8 cellular contexts compared by ENCODE assay signal in genomic region chr19:16828990-16829821, GRCh38. TPM values are rescaled to one million over a fixed set of nuclear protein-coding genes. Genes with fewer than 3 reads are reported as not detected.
DNase-seq lines count a peak whose midpoint lies in the region; ATAC-seq and TF ChIP-seq lines count a peak whose summit lies in the region.

Gene SIN3B (plus strand): TSS chr19:16829398. CDS start chr19:16829421, 23 bp downstream.

- intact Hi-C loops in naive thymus-derived CD4-positive, alpha-beta T cell (cut with micrococcal nuclease), result loop anchor here in 1 of 2 donors (1.0 to 5.0 kb wide), 5 partner anchors 57 to 246 kb away; partner anchors contain the start of genes HAUS8, MED26 and MYO9B

- in situ Hi-C loops in GM18951 (cut with MboI; ENCODE audit: low sequenced_read_pairs, unreplicated experiment), result no loop called here

- H3K9ac ChIP-seq in Karpas-422 (ENCODE audit: low read length), result peak within 1 kb of the TSS; percentile 95

- TF ChIP-seq CTCF in AG04449 (IDR thresholded peaks at IDR 0.05; ENCODE audit: insufficient read depth, low read length, missing control alignments), result no peak
- no peak for TF ChIP-seq CTCF in fibroblast of mammary gland (conservative IDR thresholded peaks at IDR 0.05; ENCODE audit: control insufficient read depth, insufficient read depth, low read depth, low read length)

- H3K9me3 Mint-ChIP-seq in naive thymus-derived CD4-positive, alpha-beta T cell, result peaks cover 0 to 3% (median 0%) of the 10 kb centered on the region in 11 donors
- H3K9me3 Mint-ChIP-seq in stimulated activated effector memory CD8-positive, alpha-beta T cell treated with anti-CD3 and anti-CD28 coated beads, Interleukin-12 subunit alpha, Interleukin-12 subunit beta, amount 100 ng/mL, for 72 hours, result no peaks in the 10 kb centered on the region

- peak within 1 kb of the TSS; percentile 99 for H3K4me2 ChIP-seq in Karpas-422 (ENCODE audit: low read depth, low read length, poor library complexity, severe bottlenecking)

- peaks cover 11 to 27% (median 21%) of the 10 kb centered on the region in 5 donors for H3K27me3 Mint-ChIP-seq in naive thymus-derived CD4-positive, alpha-beta T cell

- H3K79me2 ChIP-seq in Karpas-422 (ENCODE audit: low read length), result peaks cover 17% of the 10 kb centered on the region

- H3K36me3 Mint-ChIP-seq in naive thymus-derived CD4-positive, alpha-beta T cell, result peaks cover 0 to 15% (median 12%) of the 10 kb centered on the region in 5 donors
- H3K36me3 Mint-ChIP-seq in stimulated activated effector memory CD8-positive, alpha-beta T cell treated with anti-CD3 and anti-CD28 coated beads, Interleukin-12 subunit alpha, Interleukin-12 subunit beta, amount 100 ng/mL, for 72 hours, result peaks cover 38% of the 10 kb centered on the region

- peak; percentile 91 for TF ChIP-seq POLR2A in GM18951 (IDR thresholded peaks at IDR 0.05; ENCODE audit: extremely low read depth, insufficient read depth, insufficient read length)
- TF ChIP-seq POLR2A in Raji (IDR thresholded peaks at IDR 0.05; ENCODE audit: insufficient read depth, low read depth, low read length), result peak; percentile 73

- peaks cover 3% of the 10 kb centered on the region; the same call in 1 of the 2 replicates for H3K27me3 ChIP-seq in Karpas-422 (ENCODE audit: low read length)
- no peaks in the 10 kb centered on the region for H3K27me3 ChIP-seq in naive thymus-derived CD4-positive, alpha-beta T cell (ENCODE audit: control insufficient read depth in 2 of 2, insufficient read depth in 2 of 2, low read length in 2 of 2)

- peaks cover 18% of the 10 kb centered on the region; the same call in 1 of the 2 replicates for H3K36me3 ChIP-seq in Karpas-422 (ENCODE audit: insufficient read depth, low read length)
- peaks cover 0 to 34% (median 7%) of the 10 kb centered on the region in 3 experiments for H3K36me3 ChIP-seq in naive thymus-derived CD4-positive, alpha-beta T cell (ENCODE audit: control insufficient read depth in 2 of 3, insufficient read depth in 3 of 3, low read length in 3 of 3)

- H3K4me1 ChIP-seq in Karpas-422 (ENCODE audit: low read length), result peaks cover 17% of the 10 kb centered on the region
- peaks cover 8% of the 10 kb centered on the region in 2 donors for H3K4me1 ChIP-seq in naive thymus-derived CD4-positive, alpha-beta T cell (ENCODE audit: control insufficient read depth in 2 of 2, insufficient read depth in 2 of 2, low read length in 2 of 2)

- H2AFZ ChIP-seq in Karpas-422 (ENCODE audit: low read length), result peak within 1 kb of the TSS; percentile 36

- H3K27ac Mint-ChIP-seq in naive thymus-derived CD4-positive, alpha-beta T cell, result peak within 1 kb of the TSS; percentile 56 to 95 (median 89)
- H3K27ac Mint-ChIP-seq in stimulated activated effector memory CD8-positive, alpha-beta T cell treated with anti-CD3 and anti-CD28 coated beads, Interleukin-12 subunit alpha, Interleukin-12 subunit beta, amount 100 ng/mL, for 72 hours, result peak within 1 kb of the TSS; percentile 75

- H3K4me3 Mint-ChIP-seq in naive thymus-derived CD4-positive, alpha-beta T cell, result peak within 1 kb of the TSS; percentile 77 to 90 (median 86)
- peak within 1 kb of the TSS; percentile 76 for H3K4me3 Mint-ChIP-seq in stimulated activated effector memory CD8-positive, alpha-beta T cell treated with anti-CD3 and anti-CD28 coated beads, Interleukin-12 subunit alpha, Interleukin-12 subunit beta, amount 100 ng/mL, for 72 hours

- H3K9me2 ChIP-seq in Karpas-422 (replicated peaks; ENCODE audit: insufficient read depth, low read length), result no peaks in the 10 kb centered on the region

- peaks cover 16 to 54% (median 42%) of the 10 kb centered on the region in 7 donors for H3K4me1 Mint-ChIP-seq in naive thymus-derived CD4-positive, alpha-beta T cell
- H3K4me1 Mint-ChIP-seq in stimulated activated effector memory CD8-positive, alpha-beta T cell treated with anti-CD3 and anti-CD28 coated beads, Interleukin-12 subunit alpha, Interleukin-12 subunit beta, amount 100 ng/mL, for 72 hours, result peaks cover 21% of the 10 kb centered on the region

- DNase-seq in AG04449 (ENCODE audit: low read depth, low spot score) (no peak), Karpas-422 (peak; percentile 98), fibroblast of mammary gland (ENCODE audit: low read depth) (peak; percentile 82)
- peak; percentile 84 for DNase-seq in activated T-helper 9 cell treated with anti-CD3 and anti-CD28 coated beads, Interleukin-2, amount 50 U/mL, for 16 hours (ENCODE audit: low read depth)
- peak; percentile 84 to 94 (median 89) for DNase-seq in naive thymus-derived CD4-positive, alpha-beta T cell
- DNase-seq in stimulated activated effector memory CD8-positive, alpha-beta T cell treated with anti-CD3 and anti-CD28 coated beads, Interleukin-12 subunit alpha, Interleukin-12 subunit beta, amount 100 ng/mL, for 72 hours (ENCODE audit: low spot score in 2 of 2), result peak; percentile 88 to 93

- 0 out of 2 replicates have a peak, but pooled peaks cover 3% of the 10 kb centered on the region for H4K20me1 ChIP-seq in Karpas-422 (ENCODE audit: insufficient read depth, low read depth, low read length)

- POLR2A ChIA-PET in AG04449 (lab: Yijun Ruan, JAX), result interaction anchor here (1.0 kb wide), 1 partner anchor 13 kb away, joined by 3 read pairs; no protein-coding TSS in a partner anchor
- POLR2A ChIA-PET in naive thymus-derived CD4-positive, alpha-beta T cell (lab: Charles Lee), result interaction anchor here (0.7 to 1.1 kb wide), 2 partner anchors 296 to 566 kb away, joined by 3 read pairs; no protein-coding TSS in a partner anchor

- H3K4me3 ChIP-seq in AG04449 (ENCODE audit: low read depth, low read length) (peak within 1 kb of the TSS; percentile 87), Karpas-422 (ENCODE audit: low read length) (peak within 1 kb of the TSS; percentile 100), fibroblast of mammary gland (ENCODE audit: control insufficient read depth, low read depth, low read length) (peak within 1 kb of the TSS; percentile 87)
- H3K4me3 ChIP-seq in naive thymus-derived CD4-positive, alpha-beta T cell (ENCODE audit: low read length), result peak within 1 kb of the TSS; percentile 67

- no peak within 1 kb of the TSS for H3K27ac ChIP-seq in Karpas-422 (ENCODE audit: low read length)
- H3K27ac ChIP-seq in naive thymus-derived CD4-positive, alpha-beta T cell (ENCODE audit: low read depth, low read length), result peak within 1 kb of the TSS; percentile 93

- CTCF ChIA-PET in AG04449 (lab: Yijun Ruan, JAX), result no interaction called here
- CTCF ChIA-PET in naive thymus-derived CD4-positive, alpha-beta T cell (lab: Charles Lee), result interaction anchor here (0.6 kb wide), 1 partner anchor 1018 kb away, joined by 3 read pairs; no protein-coding TSS in a partner anchor

- peak; percentile 97 for ATAC-seq in naive thymus-derived CD4-positive, alpha-beta T cell
- ATAC-seq in stimulated activated effector memory CD8-positive, alpha-beta T cell treated with anti-CD3 and anti-CD28 coated beads, Interleukin-12 subunit alpha, Interleukin-12 subunit beta, amount 100 ng/mL, for 72 hours, result peak; percentile 89

- H3K9me3 ChIP-seq in Karpas-422 (ENCODE audit: low read length), result no peaks in the 10 kb centered on the region
- H3K9me3 ChIP-seq in naive thymus-derived CD4-positive, alpha-beta T cell (ENCODE audit: control insufficient read depth in 2 of 3, low read length in 3 of 3), result no peaks in the 10 kb centered on the region

RNA-seq across cellular contexts. Expression of gene SIN3B, which starts in this region (rescaled TPM):
- 19.4 and 29.2 TPM in 2 replicates for total RNA-seq in Karpas-422 (2014; rRNA removed; shearing (Covaris generic); ENCODE audit: low replicate concordance)
- total RNA-seq in naive thymus-derived CD4-positive, alpha-beta T cell, result 100 to 1,000 TPM in 3 of 5 experiments, 10 to 100 TPM in 2; 42.7 to 105 (median 102) TPM
- polyA plus RNA-seq in naive thymus-derived CD4-positive, alpha-beta T cell, result 1 to 10 TPM; 4.0 to 9.0 TPM
